Comparison of ENCODE assay signal across 13 cellular contexts in genomic region chr12:56998981-56999380, GRCh38. TPM values are rescaled to one million over a fixed set of nuclear protein-coding genes. Genes with fewer than 3 reads are reported as not detected.
DNase-seq lines count a peak whose midpoint lies in the region; ATAC-seq and TF ChIP-seq lines count a peak whose summit lies in the region.
"Had no signal": no experiment of that assay in that cellular context is flagged by ENCODE, and none has a peak within 500 bp of the region (broad histone marks: within the 10 kb centered on the region; RNA-seq: fewer than 3 reads in every experiment).

No MANE protein-coding gene starts in this region.

- no peaks in the 10 kb centered on the region for H3K9me3 ChIP-seq in lower lobe of right lung

- H3K27me3 ChIP-seq in lower lobe of right lung (ENCODE audit: low read depth), result no peaks in the 10 kb centered on the region

- TF ChIP-seq CTCF in activated CD8-positive, alpha-beta T cell treated with anti-CD3 and anti-CD28 coated beads for 36 hours (IDR thresholded peaks at IDR 0.05), result no peak
- TF ChIP-seq CTCF in lower lobe of right lung (IDR thresholded peaks at IDR 0.05), result no peak
- no peak for TF ChIP-seq CTCF in RWPE1 (conservative IDR thresholded peaks at IDR 0.05; ENCODE audit: low read depth)

- H3K4me1 Mint-ChIP-seq in activated CD8-positive, alpha-beta T cell treated with anti-CD3 and anti-CD28 coated beads for 36 hours (ENCODE audit: low read depth), result peaks cover 44% of the 10 kb centered on the region

- peaks cover 17% of the 10 kb centered on the region for H3K4me1 ChIP-seq in lower lobe of right lung

- peak overlapping the region; percentile 67 for H3K27ac Mint-ChIP-seq in activated CD8-positive, alpha-beta T cell treated with anti-CD3 and anti-CD28 coated beads for 36 hours

- POLR2A ChIA-PET in activated CD8-positive, alpha-beta T cell treated with anti-CD3 and anti-CD28 coated beads for 36 hours (lab: Charles Lee), result interaction anchor here (0.8 to 1.5 kb wide), 3 partner anchors 13 to 113 kb away, joined by 3 to 7 read pairs (median 4); partner anchors contain the start of gene TAC3
- POLR2A ChIA-PET in RWPE1 (lab: Yijun Ruan, JAX; ENCODE audit: low non-redundant PET), result no interaction called here

- H3K4me3 Mint-ChIP-seq in activated CD8-positive, alpha-beta T cell treated with anti-CD3 and anti-CD28 coated beads for 36 hours, result no peak overlapping the region

- peaks cover 45% of the 10 kb centered on the region for H3K36me3 Mint-ChIP-seq in activated CD8-positive, alpha-beta T cell treated with anti-CD3 and anti-CD28 coated beads for 36 hours (ENCODE audit: low read depth)

- H3K9me3 Mint-ChIP-seq in activated CD8-positive, alpha-beta T cell treated with anti-CD3 and anti-CD28 coated beads for 36 hours, result no peaks in the 10 kb centered on the region

- ATAC-seq in HG02981 (IDR thresholded peaks at IDR 0.05; ENCODE audit: unreplicated experiment) (peak; percentile 77), lower lobe of right lung (no peak)
- ATAC-seq in activated CD8-positive, alpha-beta T cell treated with anti-CD3 and anti-CD28 coated beads for 36 hours, result peak; percentile 86

- H3K36me3 ChIP-seq in lower lobe of right lung, result peaks cover 42% of the 10 kb centered on the region

- CTCF ChIA-PET in activated CD8-positive, alpha-beta T cell treated with anti-CD3 and anti-CD28 coated beads for 36 hours (lab: Charles Lee), result interaction anchor here (1.0 to 7.7 kb wide), 8 partner anchors 9 to 241 kb away, joined by 3 to 78 read pairs (median 5); partner anchors contain the start of genes HSD17B6 and STAT6
- CTCF ChIA-PET in RWPE1 (lab: Yijun Ruan, JAX), result no interaction called here

- H3K27me3 Mint-ChIP-seq in activated CD8-positive, alpha-beta T cell treated with anti-CD3 and anti-CD28 coated beads for 36 hours, result no peaks in the 10 kb centered on the region

- peak; percentile 34 to 45 for DNase-seq in activated CD4-positive, alpha-beta T cell treated with anti-CD3 and anti-CD28 coated beads for 24 hours (ENCODE audit: low read depth in 2 of 2)
- no peak for DNase-seq in activated CD4-positive, alpha-beta T cell treated with anti-CD3 and anti-CD28 coated beads, Interleukin-2, amount 50 U/mL, for 4 hours
- DNase-seq in activated CD8-positive, alpha-beta T cell treated with anti-CD3 and anti-CD28 coated beads for 36 hours, result peak; percentile 85
- DNase-seq in stimulated activated CD8-positive, alpha-beta memory T cell treated with anti-CD3 and anti-CD28 coated beads, Interleukin-4, amount 100 ng/mL, for 48 hours, result peak; percentile 73
- no peak for DNase-seq in lower lobe of right lung
- DNase-seq in HUDEP-2 (lab: John Stamatoyannopoulos, UW; ENCODE audit: unreplicated experiment in 76 of 76), result no peak
- no peak for DNase-seq in RWPE1 (ENCODE audit: low spot score)
- DNase-seq: NCI-H2227 treated with DMSO at 0.1 percent for 48 hours had no signal

- H3K4me3 ChIP-seq in lower lobe of right lung, result no peak overlapping the region

- H3K27ac ChIP-seq in lower lobe of right lung, result no peak overlapping the region
- H3K27ac ChIP-seq in RWPE1, result no peak overlapping the region
- H3K27ac ChIP-seq: 22Rv1 had no signal

- intact Hi-C loops in activated CD8-positive, alpha-beta T cell treated with anti-CD3 and anti-CD28 coated beads for 36 hours (cut with micrococcal nuclease), result loop anchor here (10.0 kb wide), 1 partner anchor 364 kb away; the partner anchor contains the start of gene BAZ2A
- intact Hi-C loops in lower lobe of right lung (cut with DNase I), result no loop called here

RNA-seq across cellular contexts. Expression of gene ZBTB39, which starts 7.4 kb away (rescaled TPM):
- total RNA-seq in activated CD8-positive, alpha-beta T cell treated with anti-CD3 and anti-CD28 coated beads for 36 hours, result 1 to 10 TPM; 5.1 to 5.5 TPM
- total RNA-seq in lower lobe of right lung, result 6.8 TPM

RNA-seq across cellular contexts. Expression of gene TAC3, which starts 17.3 kb away (rescaled TPM):
- under 1 TPM; 0.34 to 0.54 TPM for total RNA-seq in activated CD8-positive, alpha-beta T cell treated with anti-CD3 and anti-CD28 coated beads for 36 hours
- not detected for total RNA-seq in lower lobe of right lung
- total RNA-seq: epithelial cell of proximal tubule, myocyte, subcutaneous adipose tissue had no signal

RNA-seq across cellular contexts. Expression of gene RDH16, which starts 41.6 kb away (rescaled TPM):
- under 1 TPM; 0.34 to 0.36 TPM for total RNA-seq in activated CD8-positive, alpha-beta T cell treated with anti-CD3 and anti-CD28 coated beads for 36 hours
- total RNA-seq in lower lobe of right lung, result 0.53 TPM

RNA-seq across cellular contexts. Expression of gene MYO1A, which starts 50.9 kb away (rescaled TPM):
- 1 to 10 TPM; 2.1 to 2.6 TPM for total RNA-seq in activated CD8-positive, alpha-beta T cell treated with anti-CD3 and anti-CD28 coated beads for 36 hours
- 2.9 TPM for total RNA-seq in lower lobe of right lung
- total RNA-seq: epithelial cell of proximal tubule, myocyte had no signal

Comparison
In these comparisons a context has a peak if more than half of its experiments do, and no peak if none do; other contexts are left out.
1. DNase-seq: peak in activated CD4-positive, alpha-beta T cell treated with anti-CD3 and anti-CD28 coated beads for 24 hours (2 of 2), activated CD8-positive, alpha-beta T cell treated with anti-CD3 and anti-CD28 coated beads for 36 hours (single experiment) and stimulated activated CD8-positive, alpha-beta memory T cell treated with anti-CD3 and anti-CD28 coated beads, Interleukin-4, amount 100 ng/mL, for 48 hours (single experiment); none in activated CD4-positive, alpha-beta T cell treated with anti-CD3 and anti-CD28 coated beads, Interleukin-2, amount 50 U/mL, for 4 hours (0 of 2), lower lobe of right lung (single experiment), HUDEP-2 (0 of 76) and RWPE1 (single experiment).
2. ATAC-seq: peak in HG02981 (single experiment) and activated CD8-positive, alpha-beta T cell treated with anti-CD3 and anti-CD28 coated beads for 36 hours (single experiment); none in lower lobe of right lung (0 of 2).